Comparison of ENCODE assay signal across 32 cellular contexts in the genomic region with DNA sequence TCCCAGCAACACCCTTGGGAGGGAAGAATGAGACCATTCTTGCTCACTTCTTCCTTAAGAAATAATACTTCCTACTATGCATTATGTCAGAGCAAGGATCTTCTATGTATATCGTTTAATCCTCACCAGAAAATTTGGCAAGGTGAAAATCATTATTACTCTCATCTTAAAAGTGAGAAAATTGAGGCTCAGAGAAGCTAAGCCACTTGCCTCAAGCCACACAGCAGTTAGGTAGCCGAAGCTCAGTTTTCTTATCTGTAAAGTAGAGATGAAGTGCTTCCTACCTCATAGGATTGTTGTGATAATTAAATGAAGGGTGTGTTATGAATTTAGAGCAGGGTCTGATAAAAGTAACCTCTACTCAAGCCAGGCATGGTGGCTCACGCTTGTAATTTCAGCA.
"Had no signal": no experiment of that assay in that cellular context is flagged by ENCODE, and none has a peak within 500 bp of the region (broad histone marks: within the 10 kb centered on the region; RNA-seq: fewer than 3 reads in every experiment).

No MANE protein-coding gene starts in this region.

- H3K9me3 ChIP-seq: adrenal gland, ascending aorta, body of pancreas, breast epithelium had no signal

- ATAC-seq: activated naive CD4-positive, alpha-beta T cell treated with anti-CD3 and anti-CD28 coated beads, Interleukin-2, amount 50 U/mL, for 72 hours; activated naive CD8-positive, alpha-beta T cell treated with anti-CD3 and anti-CD28 coated beads, Interleukin-2, amount 50 U/mL, for 24 hours; activated T-cell treated with anti-CD3 and anti-CD28 coated beads, Interleukin-2, amount 50 U/mL, for 4 hours; activated T-cell treated with anti-CD3 and anti-CD28 coated beads, Interleukin-2, amount 50 U/mL, for 72 hours; activated T-helper 17 cell treated with anti-CD3 and anti-CD28 coated beads, Interleukin-2, amount 50 U/mL, for 72 hours; body of pancreas had no signal

- H3K27me3 ChIP-seq: adrenal gland, ascending aorta, brain microvascular endothelial cell, breast epithelium, cardiac muscle cell had no signal

- H3K4me1 ChIP-seq: adrenal gland, ascending aorta, body of pancreas, breast epithelium had no signal

- H3K4me3 ChIP-seq: adrenal gland, ascending aorta, body of pancreas, breast epithelium, cardiac muscle cell had no signal

- H3K36me3 ChIP-seq: adrenal gland, ascending aorta, brain microvascular endothelial cell, breast epithelium, cardiac muscle cell had no signal

- DNase-seq: activated effector memory CD4-positive, alpha-beta T cell treated with anti-CD3 and anti-CD28 coated beads, Interleukin-2, amount 50 U/mL, for 16 hours; activated effector memory CD4-positive, alpha-beta T cell treated with Interleukin-2 at 50 U/mL for 16 hours; activated gamma-delta T cell; activated gamma-delta T cell treated with Interleukin-2 at 50 U/mL for 16 hours; activated naive CD4-positive, alpha-beta T cell; activated naive CD4-positive, alpha-beta T cell treated with anti-CD3 and anti-CD28 coated beads for 36 hours; activated naive CD4-positive, alpha-beta T cell treated with anti-CD3 and anti-CD28 coated beads, Interleukin-2, amount 10 ng/mL, durations not matched to agents 7 days and 5 days; activated naive CD4-positive, alpha-beta T cell treated with anti-CD3 and anti-CD28 coated beads, Interleukin-2, amount 50 U/mL, for 16 hours; activated naive CD4-positive, alpha-beta T cell treated with Interleukin-2 at 50 U/mL for 16 hours; activated naive CD8-positive, alpha-beta T cell treated with anti-CD3 and anti-CD28 coated beads for 36 hours; activated naive CD8-positive, alpha-beta T cell treated with anti-CD3 and anti-CD28 coated beads, Interleukin-2, amount 10 ng/mL, durations not matched to agents 7 days and 5 days; activated naive CD8-positive, alpha-beta T cell treated with anti-CD3 and anti-CD28 coated beads, Interleukin-2, amount 50 U/mL, for 24 hours; activated T-cell treated with anti-CD3 and anti-CD28 coated beads, Interleukin-2, amount 50 U/mL, for 24 hours; activated T-cell treated with anti-CD3 and anti-CD28 coated beads, Interleukin-2, amount 50 U/mL, for 4 hours; activated T-cell treated with anti-CD3 and anti-CD28 coated beads, Interleukin-2, amount 50 U/mL, for 48 hours; activated T-cell treated with anti-CD3 and anti-CD28 coated beads, Interleukin-2, amount 50 U/mL, for 72 hours; adrenal gland; amniotic stem cell; amygdala; anterior cingulate cortex; aorta; body of pancreas; brain microvascular endothelial cell; caudate nucleus; central memory CD4-positive, alpha-beta T cell; cerebellar nuclear complex had no signal

- FAIRE-seq: astrocyte had no signal

- H3K27ac ChIP-seq: adrenal gland, ascending aorta, body of pancreas, brain microvascular endothelial cell, breast epithelium, cardiac muscle cell had no signal
